Comparison of ENCODE assay signal across 1 cellular context in the genomic region with DNA sequence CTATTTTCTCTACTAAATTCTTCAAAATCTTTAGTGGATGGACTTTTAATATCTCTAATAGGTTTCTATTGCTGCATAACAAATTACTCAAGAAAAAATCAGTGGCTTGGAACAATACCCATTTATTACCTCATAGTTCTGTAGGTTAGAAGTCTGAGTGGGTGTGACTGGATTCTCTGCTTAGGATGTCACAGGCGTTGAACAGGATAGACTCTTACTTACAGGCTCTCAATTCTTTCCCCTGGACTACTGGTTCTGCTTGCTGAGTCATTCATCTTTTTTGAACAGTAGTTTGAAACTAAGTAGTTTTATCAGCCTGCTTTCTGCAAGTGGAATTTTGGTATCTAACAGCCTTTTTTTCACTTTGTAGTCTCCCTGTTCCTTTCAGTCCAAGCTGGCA.
TF ChIP-seq lines count a peak whose summit lies in the region.

No MANE protein-coding gene starts in this region.

TF ChIP-seq in GM23338, 12 proteins besides CTCF, POLR2A, EP300 and RAD21 (continued from another document):
- TF ChIP-seq, protein P1, sequence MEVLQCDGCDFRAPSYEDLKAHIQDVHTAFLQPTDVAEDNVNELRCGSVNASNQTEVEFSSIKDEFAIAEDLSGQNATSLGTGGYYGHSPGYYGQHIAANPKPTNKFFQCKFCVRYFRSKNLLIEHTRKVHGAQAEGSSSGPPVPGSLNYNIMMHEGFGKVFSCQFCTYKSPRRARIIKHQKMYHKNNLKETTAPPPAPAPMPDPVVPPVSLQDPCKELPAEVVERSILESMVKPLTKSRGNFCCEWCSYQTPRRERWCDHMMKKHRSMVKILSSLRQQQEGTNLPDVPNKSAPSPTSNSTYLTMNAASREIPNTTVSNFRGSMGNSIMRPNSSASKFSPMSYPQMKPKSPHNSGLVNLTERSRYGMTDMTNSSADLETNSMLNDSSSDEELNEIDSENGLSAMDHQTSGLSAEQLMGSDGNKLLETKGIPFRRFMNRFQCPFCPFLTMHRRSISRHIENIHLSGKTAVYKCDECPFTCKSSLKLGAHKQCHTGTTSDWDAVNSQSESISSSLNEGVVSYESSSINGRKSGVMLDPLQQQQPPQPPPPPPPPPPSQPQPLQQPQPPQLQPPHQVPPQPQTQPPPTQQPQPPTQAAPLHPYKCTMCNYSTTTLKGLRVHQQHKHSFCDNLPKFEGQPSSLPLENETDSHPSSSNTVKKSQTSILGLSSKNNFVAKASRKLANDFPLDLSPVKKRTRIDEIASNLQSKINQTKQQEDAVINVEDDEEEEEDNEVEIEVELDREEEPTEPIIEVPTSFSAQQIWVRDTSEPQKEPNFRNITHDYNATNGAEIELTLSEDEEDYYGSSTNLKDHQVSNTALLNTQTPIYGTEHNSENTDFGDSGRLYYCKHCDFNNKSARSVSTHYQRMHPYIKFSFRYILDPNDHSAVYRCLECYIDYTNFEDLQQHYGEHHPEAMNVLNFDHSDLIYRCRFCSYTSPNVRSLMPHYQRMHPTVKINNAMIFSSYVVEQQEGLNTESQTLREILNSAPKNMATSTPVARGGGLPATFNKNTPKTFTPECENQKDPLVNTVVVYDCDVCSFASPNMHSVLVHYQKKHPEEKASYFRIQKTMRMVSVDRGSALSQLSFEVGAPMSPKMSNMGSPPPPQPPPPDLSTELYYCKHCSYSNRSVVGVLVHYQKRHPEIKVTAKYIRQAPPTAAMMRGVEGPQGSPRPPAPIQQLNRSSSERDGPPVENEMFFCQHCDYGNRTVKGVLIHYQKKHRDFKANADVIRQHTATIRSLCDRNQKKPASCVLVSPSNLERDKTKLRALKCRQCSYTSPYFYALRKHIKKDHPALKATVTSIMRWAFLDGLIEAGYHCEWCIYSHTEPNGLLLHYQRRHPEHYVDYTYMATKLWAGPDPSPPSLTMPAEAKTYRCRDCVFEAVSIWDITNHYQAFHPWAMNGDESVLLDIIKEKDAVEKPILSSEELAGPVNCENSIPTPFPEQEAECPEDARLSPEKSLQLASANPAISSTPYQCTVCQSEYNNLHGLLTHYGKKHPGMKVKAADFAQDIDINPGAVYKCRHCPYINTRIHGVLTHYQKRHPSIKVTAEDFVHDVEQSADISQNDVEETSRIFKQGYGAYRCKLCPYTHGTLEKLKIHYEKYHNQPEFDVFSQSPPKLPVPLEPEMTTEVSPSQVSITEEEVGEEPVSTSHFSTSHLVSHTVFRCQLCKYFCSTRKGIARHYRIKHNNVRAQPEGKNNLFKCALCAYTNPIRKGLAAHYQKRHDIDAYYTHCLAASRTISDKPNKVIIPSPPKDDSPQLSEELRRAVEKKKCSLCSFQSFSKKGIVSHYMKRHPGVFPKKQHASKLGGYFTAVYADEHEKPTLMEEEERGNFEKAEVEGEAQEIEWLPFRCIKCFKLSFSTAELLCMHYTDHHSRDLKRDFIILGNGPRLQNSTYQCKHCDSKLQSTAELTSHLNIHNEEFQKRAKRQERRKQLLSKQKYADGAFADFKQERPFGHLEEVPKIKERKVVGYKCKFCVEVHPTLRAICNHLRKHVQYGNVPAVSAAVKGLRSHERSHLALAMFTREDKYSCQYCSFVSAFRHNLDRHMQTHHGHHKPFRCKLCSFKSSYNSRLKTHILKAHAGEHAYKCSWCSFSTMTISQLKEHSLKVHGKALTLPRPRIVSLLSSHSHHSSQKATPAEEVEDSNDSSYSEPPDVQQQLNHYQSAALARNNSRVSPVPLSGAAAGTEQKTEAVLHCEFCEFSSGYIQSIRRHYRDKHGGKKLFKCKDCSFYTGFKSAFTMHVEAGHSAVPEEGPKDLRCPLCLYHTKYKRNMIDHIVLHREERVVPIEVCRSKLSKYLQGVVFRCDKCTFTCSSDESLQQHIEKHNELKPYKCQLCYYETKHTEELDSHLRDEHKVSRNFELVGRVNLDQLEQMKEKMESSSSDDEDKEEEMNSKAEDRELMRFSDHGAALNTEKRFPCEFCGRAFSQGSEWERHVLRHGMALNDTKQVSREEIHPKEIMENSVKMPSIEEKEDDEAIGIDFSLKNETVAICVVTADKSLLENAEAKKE (CRISPR knock-in tag; IDR thresholded peaks at IDR 0.05), result no peak
- TF ChIP-seq POLR2AphosphoS5 (IDR thresholded peaks at IDR 0.05; ENCODE audit: low read depth) (no peak), EZH2phosphoT487 (IDR thresholded peaks at IDR 0.05; ENCODE audit: unreplicated experiment) (no peak), CREB1 (CRISPR knock-in tag; IDR thresholded peaks at IDR 0.05; ENCODE audit: low read depth) (no peak)
- TF ChIP-seq, protein P2, sequence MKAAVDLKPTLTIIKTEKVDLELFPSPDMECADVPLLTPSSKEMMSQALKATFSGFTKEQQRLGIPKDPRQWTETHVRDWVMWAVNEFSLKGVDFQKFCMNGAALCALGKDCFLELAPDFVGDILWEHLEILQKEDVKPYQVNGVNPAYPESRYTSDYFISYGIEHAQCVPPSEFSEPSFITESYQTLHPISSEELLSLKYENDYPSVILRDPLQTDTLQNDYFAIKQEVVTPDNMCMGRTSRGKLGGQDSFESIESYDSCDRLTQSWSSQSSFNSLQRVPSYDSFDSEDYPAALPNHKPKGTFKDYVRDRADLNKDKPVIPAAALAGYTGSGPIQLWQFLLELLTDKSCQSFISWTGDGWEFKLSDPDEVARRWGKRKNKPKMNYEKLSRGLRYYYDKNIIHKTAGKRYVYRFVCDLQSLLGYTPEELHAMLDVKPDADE (IDR thresholded peaks at IDR 0.05), result no peak
